14 cellular contexts compared by ENCODE assay signal in the genomic region with DNA sequence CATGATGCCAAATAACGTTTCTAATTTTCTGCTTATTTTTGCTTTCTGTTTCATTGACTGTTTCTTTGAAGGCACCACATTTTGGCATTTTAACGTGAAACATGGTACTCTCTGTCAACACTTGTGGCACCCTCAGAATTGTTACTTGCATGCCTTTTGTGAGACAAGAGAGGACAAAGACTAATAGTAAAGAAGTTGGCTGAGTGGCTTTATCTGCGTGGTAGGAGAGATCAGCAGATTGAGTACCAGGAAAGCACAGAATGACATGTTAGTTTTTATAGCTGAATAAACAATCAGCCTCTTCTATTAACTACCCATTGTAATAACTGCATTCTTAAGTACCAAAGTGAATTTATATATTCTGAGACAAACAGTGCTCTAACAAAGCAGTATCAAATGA.
"Had no signal": no experiment of that assay in that cellular context is flagged by ENCODE, and none has a peak within 500 bp of the region (broad histone marks: within the 10 kb centered on the region; RNA-seq: fewer than 3 reads in every experiment).

No MANE protein-coding gene starts in this region.

- ATAC-seq: activated CD4-positive, CD25-positive, alpha-beta regulatory T cell treated with anti-CD3 and anti-CD28 coated beads, Interleukin-2, amount 50 U/mL, for 24 hours; activated T-helper 17 cell treated with anti-CD3 and anti-CD28 coated beads, Interleukin-2, amount 50 U/mL, for 72 hours; gastroesophageal sphincter; left cardiac atrium; lower lobe of right lung; stimulated activated effector memory CD8-positive, alpha-beta T cell treated with anti-CD3 and anti-CD28 coated beads, Interleukin-12 subunit alpha, Interleukin-12 subunit beta, amount 100 ng/mL, for 72 hours had no signal

- H3K36me3 Mint-ChIP-seq: naive B cell had no signal

- H3K27me3 Mint-ChIP-seq: activated naive CD4-positive, alpha-beta T cell treated with anti-CD3 and anti-CD28 coated beads, Interleukin-2, amount 10 ng/mL, durations not matched to agents 7 days and 5 days; activated T-helper 17 cell treated with anti-CD3 and anti-CD28 coated beads, Interleukin-2, amount 50 U/mL, for 72 hours; naive B cell had no signal

- DNase-seq: activated naive CD4-positive, alpha-beta T cell treated with anti-CD3 and anti-CD28 coated beads, Interleukin-2, amount 10 ng/mL, durations not matched to agents 7 days and 5 days; adrenal gland; dermis blood vessel endothelial cell; left cardiac atrium; lower lobe of right lung; naive B cell; posterior cingulate gyrus; retina; stimulated activated CD4-positive, alpha-beta T cell treated with anti-CD3 and anti-CD28 coated beads, Interleukin-12 subunit alpha, Interleukin-12 subunit beta, amount 100 ng/mL, for 4 hours; transverse colon had no signal

- H3K9me3 Mint-ChIP-seq: activated naive CD4-positive, alpha-beta T cell treated with anti-CD3 and anti-CD28 coated beads, Interleukin-2, amount 10 ng/mL, durations not matched to agents 7 days and 5 days; activated T-helper 17 cell treated with anti-CD3 and anti-CD28 coated beads, Interleukin-2, amount 50 U/mL, for 72 hours; naive B cell; stimulated activated effector memory CD8-positive, alpha-beta T cell treated with anti-CD3 and anti-CD28 coated beads, Interleukin-12 subunit alpha, Interleukin-12 subunit beta, amount 100 ng/mL, for 72 hours had no signal

- H3K4me3 Mint-ChIP-seq: activated naive CD4-positive, alpha-beta T cell treated with anti-CD3 and anti-CD28 coated beads, Interleukin-2, amount 10 ng/mL, durations not matched to agents 7 days and 5 days; activated T-helper 17 cell treated with anti-CD3 and anti-CD28 coated beads, Interleukin-2, amount 50 U/mL, for 72 hours; naive B cell; stimulated activated effector memory CD8-positive, alpha-beta T cell treated with anti-CD3 and anti-CD28 coated beads, Interleukin-12 subunit alpha, Interleukin-12 subunit beta, amount 100 ng/mL, for 72 hours had no signal

- H3K27ac Mint-ChIP-seq: activated naive CD4-positive, alpha-beta T cell treated with anti-CD3 and anti-CD28 coated beads, Interleukin-2, amount 10 ng/mL, durations not matched to agents 7 days and 5 days; activated T-helper 17 cell treated with anti-CD3 and anti-CD28 coated beads, Interleukin-2, amount 50 U/mL, for 72 hours; naive B cell; stimulated activated effector memory CD8-positive, alpha-beta T cell treated with anti-CD3 and anti-CD28 coated beads, Interleukin-12 subunit alpha, Interleukin-12 subunit beta, amount 100 ng/mL, for 72 hours had no signal
